In genomic region chr7:47226688-47227087, GRCh38 we compare ENCODE assay signal across 1 cellular context.
TF ChIP-seq lines count a peak whose summit lies in the region.

No MANE protein-coding gene starts in this region.

TF ChIP-seq in IMR-90, 13 proteins besides CTCF, POLR2A, EP300 and RAD21 (continued from another document):
- TF ChIP-seq ELK1 (IDR thresholded peaks at IDR 0.05; ENCODE audit: borderline replicate concordance, low read depth, low read length) (no peak), FOS (IDR thresholded peaks at IDR 0.05; ENCODE audit: low read depth, low read length) (no peak), CEBPB (IDR thresholded peaks at IDR 0.05; ENCODE audit: low read depth, low read length) (no peak)
